Comparison of ENCODE assay signal across 1 cellular context in genomic region chr6:33851959-33852358, GRCh38.
A peak's percentile ranks its signal among the peaks of the same experiment; 100 is the strongest.
TF ChIP-seq lines count a peak whose summit lies in the region.

No MANE protein-coding gene starts in this region.

TF ChIP-seq in HepG2, 621 proteins besides CTCF, POLR2A, EP300 and RAD21 (continued from another document):
- 0 out of 2 replicates have a peak, but pooled peaks have one; percentile 39 for TF ChIP-seq NFAT5 (CRISPR knock-in tag; IDR thresholded peaks at IDR 0.05)
